ENCODE assay signal across 1 cellular context in genomic region chr19:53537523-53538377, GRCh38.
A peak's percentile ranks its signal among the peaks of the same experiment; 100 is the strongest.
TF ChIP-seq lines count a peak whose summit lies in the region.

ZNF331 (plus strand) TSS chr19:53538145; CDS start chr19:53569377, 31,232 bp downstream.

TF ChIP-seq in H1, 55 proteins besides CTCF, POLR2A, EP300 and RAD21 (continued from another document):
- TF ChIP-seq E2F6 (IDR thresholded peaks at IDR 0.05) (peak; percentile 52; the same call in 1 of the 2 replicates), ATF2 (IDR thresholded peaks at IDR 0.05; ENCODE audit: low read length) (no peak), TBP (IDR thresholded peaks at IDR 0.05; ENCODE audit: low read depth, low read length) (no peak), CREB1 (IDR thresholded peaks at IDR 0.05) (peak; percentile 77; the same call in 1 of the 2 replicates), ASH2L (IDR thresholded peaks at IDR 0.05; ENCODE audit: low read length) (no peak), CHD1 (IDR thresholded peaks at IDR 0.05; ENCODE audit: low read depth, low read length) (no peak), CTBP2 (IDR thresholded peaks at IDR 0.05; ENCODE audit: borderline replicate concordance, insufficient read depth, insufficient read length, low read length) (no peak), EGR1 (IDR thresholded peaks at IDR 0.05; ENCODE audit: borderline replicate concordance, low read depth, low read length) (peak; percentile 66; the same call in 1 of the 2 replicates), CHD7 (IDR thresholded peaks at IDR 0.05; ENCODE audit: insufficient replicate concordance, low read length) (no peak), NRF1 (IDR thresholded peaks at IDR 0.05; ENCODE audit: low read depth, low read length) (peak; percentile 52), GABPA (IDR thresholded peaks at IDR 0.05; ENCODE audit: borderline replicate concordance, insufficient read depth, low read length) (no peak), TCF12 (IDR thresholded peaks at IDR 0.05; ENCODE audit: low read depth, low read length) (no peak), CHD2 (IDR thresholded peaks at IDR 0.05; ENCODE audit: low read length) (no peak), HDAC2 (IDR thresholded peaks at IDR 0.05; ENCODE audit: borderline replicate concordance in 1 of 2, low read depth in 2 of 2, low read length in 2 of 2) (0 out of 4 replicates have a peak, but pooled peaks of 1 of the 2 experiments have one; percentile 19), SIX5 (IDR thresholded peaks at IDR 0.05; ENCODE audit: low read depth, low read length) (peak; percentile 54), PHF8 (conservative IDR thresholded peaks at IDR 0.05; ENCODE audit: low read depth, low read length) (peak; percentile 54), YY1 (IDR thresholded peaks at IDR 0.05; ENCODE audit: low read depth, low read length) (no peak), CEBPB (IDR thresholded peaks at IDR 0.05; ENCODE audit: low read depth, low read length) (no peak), ATF3 (IDR thresholded peaks at IDR 0.05; ENCODE audit: insufficient read depth, low read depth, low read length) (no peak), CBX5 (IDR thresholded peaks at IDR 0.05; ENCODE audit: low read depth, low read length) (no peak), JUN (IDR thresholded peaks at IDR 0.05; ENCODE audit: low read depth, low read length) (no peak), SUZ12 (IDR thresholded peaks at IDR 0.05; ENCODE audit: low read length) (no peak; the same call in 1 of the 2 replicates), CBX8 (IDR thresholded peaks at IDR 0.05; ENCODE audit: borderline replicate concordance, low read depth, low read length) (no peak), MAX (IDR thresholded peaks at IDR 0.05) (peak; percentile 87), HDAC6 (IDR thresholded peaks at IDR 0.05; ENCODE audit: low read depth, low read length) (no peak), SIN3A (conservative IDR thresholded peaks at IDR 0.05 in 1 of 2, IDR thresholded peaks at IDR 0.05 in 1 of 2; ENCODE audit: low read depth in 1 of 2, low read length in 2 of 2) (peak in 1 of 2 experiments; percentile 84; a peak in 2 of 4 replicates), EZH2 (IDR thresholded peaks at IDR 0.05; ENCODE audit: low read depth, low read length, severe bottlenecking) (no peak), KDM4A (IDR thresholded peaks at IDR 0.05; ENCODE audit: low read depth, low read length, severe bottlenecking) (peak; percentile 68), KDM1A (IDR thresholded peaks at IDR 0.05; ENCODE audit: borderline replicate concordance, low read length) (no peak), SRF (IDR thresholded peaks at IDR 0.05; ENCODE audit: low read depth, low read length) (no peak), BCL11A (IDR thresholded peaks at IDR 0.05; ENCODE audit: low read depth in 2 of 2, low read length in 2 of 2) (no peak), TAF1 (IDR thresholded peaks at IDR 0.05; ENCODE audit: low read depth, low read length) (peak; percentile 42; the same call in 1 of the 2 replicates), POLR2AphosphoS5 (IDR thresholded peaks at IDR 0.05; ENCODE audit: low read depth, low read length) (0 out of 2 replicates have a peak, but pooled peaks have one; percentile 44), MAFK (IDR thresholded peaks at IDR 0.05; ENCODE audit: low read depth, low read length) (no peak), RBBP5 (IDR thresholded peaks at IDR 0.05; ENCODE audit: borderline replicate concordance, low read depth, low read length) (no peak; the same call in 1 of the 2 replicates), NANOG (IDR thresholded peaks at IDR 0.05; ENCODE audit: insufficient read depth, low read depth, low read length, poor library complexity, severe bottlenecking) (no peak), RFX5 (IDR thresholded peaks at IDR 0.05; ENCODE audit: borderline replicate concordance, low read depth, low read length) (no peak), KDM5A (IDR thresholded peaks at IDR 0.05; ENCODE audit: low read length) (no peak), TEAD4 (IDR thresholded peaks at IDR 0.05; ENCODE audit: low read depth, low read length) (no peak), FOSL1 (IDR thresholded peaks at IDR 0.05; ENCODE audit: insufficient read depth, low read depth, low read length) (no peak), SP2 (IDR thresholded peaks at IDR 0.05; ENCODE audit: low read length) (no peak)
TF ChIP-seq in H1: peak in this region for 12.
